13 cellular contexts compared by ENCODE assay signal in genomic region chr19:5354403-5354802, GRCh38. TPM values are rescaled to one million over a fixed set of nuclear protein-coding genes. Genes with fewer than 3 reads are reported as not detected.
DNase-seq lines count a peak whose midpoint lies in the region; ATAC-seq, FAIRE-seq and TF ChIP-seq lines count a peak whose summit lies in the region.
"Had no signal": no experiment of that assay in that cellular context is flagged by ENCODE, and none has a peak within 500 bp of the region (broad histone marks: within the 10 kb centered on the region; RNA-seq: fewer than 3 reads in every experiment).

No MANE protein-coding gene starts in this region.

- H3K4me2 ChIP-seq in GM12878 (ENCODE audit: control insufficient read depth, insufficient read depth) = no peak overlapping the region
- no peak overlapping the region for H3K4me2 ChIP-seq in osteoblast (ENCODE audit: insufficient read depth, low read length)

- peak; percentile 29 to 53 (median 33); a peak in 3 of 6 replicates for TF ChIP-seq CTCF in GM12878 (IDR thresholded peaks at IDR 0.05 in 2 of 3, conservative IDR thresholded peaks at IDR 0.05 in 1 of 3; ENCODE audit: control insufficient read depth in 2 of 3, extremely low read depth in 1 of 3, insufficient read depth in 1 of 3, low read depth in 3 of 3, low read length in 3 of 3)
- TF ChIP-seq CTCF in osteoblast (IDR thresholded peaks at IDR 0.05; ENCODE audit: extremely low read depth, low read depth, low read length) = peak; percentile 21

- SMC1A ChIA-PET in GM12878 (lab: Charles Lee; ENCODE audit: uncharacterized antibody, unreplicated experiment) = interaction anchor here (0.7 to 1.8 kb wide), 2 partner anchors 33 to 306 kb away, joined by 3 to 6 read pairs; no protein-coding TSS in a partner anchor

- TF ChIP-seq EP300 in Ishikawa (IDR thresholded peaks at IDR 0.05; ENCODE audit: borderline replicate concordance) (no peak), GM12878 (IDR thresholded peaks at IDR 0.05; ENCODE audit: borderline replicate concordance in 1 of 2, control insufficient read depth in 1 of 2, low read depth in 2 of 2, low read length in 2 of 2) (no peak)

- intact Hi-C loops in GM12878 (cut with micrococcal nuclease; ENCODE audit: unreplicated experiment) = loop anchor here (1.0 kb wide), 1 partner anchor 32 kb away; no protein-coding TSS in a partner anchor

- H3K9me3 Mint-ChIP-seq in activated CD4-positive, alpha-beta T cell treated with anti-CD3 and anti-CD28 coated beads, Interleukin-2, amount 10 ng/mL, durations not matched to agents 7 days and 5 days = no peaks in the 10 kb centered on the region
- H3K9me3 Mint-ChIP-seq in effector memory CD8-positive, alpha-beta T cell = no peaks in the 10 kb centered on the region
- H3K9me3 Mint-ChIP-seq: stimulated activated naive CD8-positive, alpha-beta T cell treated with anti-CD3 and anti-CD28 coated beads, Interleukin-15, Interleukin-2, amounts not matched to agents 100 ng/mL and 50 ng/mL, for 24 hours; T-cell had no signal

- FAIRE-seq in GM12878 (lab: Jason Lieb, UNC) = no peak

- H3K4me1 Mint-ChIP-seq in activated CD4-positive, alpha-beta T cell treated with anti-CD3 and anti-CD28 coated beads, Interleukin-2, amount 10 ng/mL, durations not matched to agents 7 days and 5 days = no peaks in the 10 kb centered on the region
- no peaks in the 10 kb centered on the region for H3K4me1 Mint-ChIP-seq in effector memory CD8-positive, alpha-beta T cell (ENCODE audit: low read depth in 2 of 2)
- H3K4me1 Mint-ChIP-seq: T-cell had no signal

- no peaks in the 10 kb centered on the region for H3K4me1 ChIP-seq in GM12878 (ENCODE audit: control insufficient read depth, insufficient read depth, low read length)
- no peaks in the 10 kb centered on the region for H3K4me1 ChIP-seq in osteoblast (ENCODE audit: insufficient read depth, low read length)

- CTCF ChIA-PET in activated CD4-positive, alpha-beta T cell treated with anti-CD3 and anti-CD28 coated beads, Interleukin-2, amount 10 ng/mL, durations not matched to agents 7 days and 5 days (lab: Charles Lee) = no interaction called here
- CTCF ChIA-PET in GM12878 (lab: Yijun Ruan, JAX) = interaction anchor here (0.6 to 1.1 kb wide), 3 partner anchors 10 to 133 kb away, joined by 3 to 4 read pairs (median 3); no protein-coding TSS in a partner anchor

- DNase-seq in activated CD4-positive, alpha-beta T cell treated with anti-CD3 and anti-CD28 coated beads, Interleukin-2, amount 50 U/mL, for 48 hours = peak; percentile 23 to 40
- no peak for DNase-seq in activated CD4-positive, alpha-beta T cell treated with anti-CD3 and anti-CD28 coated beads, Interleukin-2, amount 10 ng/mL, durations not matched to agents 7 days and 5 days
- DNase-seq in GM12878 (ENCODE audit: low read depth, low spot score) (no peak), osteoblast (ENCODE audit: insufficient read length, low spot score, missing footprints) (no peak)
- DNase-seq in activated effector memory CD4-positive, alpha-beta T cell treated with Interleukin-2 at 50 U/mL for 16 hours = no peak
- no peak for DNase-seq in effector memory CD8-positive, alpha-beta T cell
- DNase-seq: activated effector memory CD4-positive, alpha-beta T cell treated with anti-CD3 and anti-CD28 coated beads, Interleukin-2, amount 50 U/mL, for 16 hours; NCI-H1105 treated with DMSO at 0.1 percent for 48 hours had no signal

- no peaks in the 10 kb centered on the region for H3K36me3 Mint-ChIP-seq in activated CD4-positive, alpha-beta T cell treated with anti-CD3 and anti-CD28 coated beads, Interleukin-2, amount 10 ng/mL, durations not matched to agents 7 days and 5 days (ENCODE audit: low read depth)
- no peaks in the 10 kb centered on the region for H3K36me3 Mint-ChIP-seq in effector memory CD8-positive, alpha-beta T cell (ENCODE audit: insufficient read depth)
- H3K36me3 Mint-ChIP-seq: T-cell had no signal

- no TSS peak for BruUV-seq in GM12878 (replicated peaks; lab: Mats Ljungman, UMichigan)

- no peak overlapping the region for H3K4me3 Mint-ChIP-seq in activated CD4-positive, alpha-beta T cell treated with anti-CD3 and anti-CD28 coated beads, Interleukin-2, amount 10 ng/mL, durations not matched to agents 7 days and 5 days
- no peak overlapping the region for H3K4me3 Mint-ChIP-seq in effector memory CD8-positive, alpha-beta T cell
- H3K4me3 Mint-ChIP-seq: stimulated activated naive CD8-positive, alpha-beta T cell treated with anti-CD3 and anti-CD28 coated beads, Interleukin-15, Interleukin-2, amounts not matched to agents 100 ng/mL and 50 ng/mL, for 24 hours; T-cell had no signal

- ATAC-seq in GM12878 (peak; percentile 80), HG02759 (IDR thresholded peaks at IDR 0.05; ENCODE audit: unreplicated experiment) (no peak)
- no peak for ATAC-seq in effector memory CD8-positive, alpha-beta T cell (replicated peaks)
- ATAC-seq: sciatic nerve, T-cell had no signal

- H3K36me3 ChIP-seq in GM12878 (ENCODE audit: control insufficient read depth in 2 of 2, insufficient read depth in 2 of 2, low read length in 1 of 2) = no peaks in the 10 kb centered on the region
- H3K36me3 ChIP-seq in osteoblast (ENCODE audit: insufficient read depth, low read length) = no peaks in the 10 kb centered on the region

- H3K27me3 ChIP-seq in GM12878 (replicated peaks in 1 of 2; ENCODE audit: control insufficient read depth in 2 of 2, insufficient read depth in 2 of 2, low read length in 1 of 2) = no peaks in the 10 kb centered on the region
- H3K27me3 ChIP-seq in osteoblast (ENCODE audit: insufficient read depth, low read length) = peaks cover 9% of the 10 kb centered on the region

- H3K9me3 ChIP-seq in GM12878 (replicated peaks; ENCODE audit: control insufficient read depth, insufficient read depth, low read length) (no peaks in the 10 kb centered on the region), osteoblast (ENCODE audit: low read depth, low read length) (no peaks in the 10 kb centered on the region)

- H2AFZ ChIP-seq in GM12878 (ENCODE audit: control insufficient read depth, low read depth, low read length) (no peak overlapping the region), osteoblast (ENCODE audit: low read length) (no peak overlapping the region)

- POLR2A ChIA-PET in activated CD4-positive, alpha-beta T cell treated with anti-CD3 and anti-CD28 coated beads, Interleukin-2, amount 10 ng/mL, durations not matched to agents 7 days and 5 days (lab: Charles Lee) = no interaction called here
- POLR2A ChIA-PET in GM12878 (lab: Charles Lee) = no interaction called here

- 49% methylated on average over 4 of the region's 4 CpGs for WGBS in GM12878 (ENCODE audit: insufficient coverage, insufficient replicate concordance, low lambda C conversion rate, missing lambda C conversion rate)

- RAD21 ChIA-PET in GM12878 (lab: Charles Lee; ENCODE audit: unreplicated experiment) = interaction anchor here (1.6 kb wide), 1 partner anchor 32 kb away, joined by 3 read pairs; no protein-coding TSS in a partner anchor

- H3K27me3 Mint-ChIP-seq in activated CD4-positive, alpha-beta T cell treated with anti-CD3 and anti-CD28 coated beads, Interleukin-2, amount 10 ng/mL, durations not matched to agents 7 days and 5 days = peaks cover 6% of the 10 kb centered on the region
- peaks cover 47 to 81% of the 10 kb centered on the region in 2 donors for H3K27me3 Mint-ChIP-seq in effector memory CD8-positive, alpha-beta T cell

- TF ChIP-seq POLR2A in GM12878 (IDR thresholded peaks at IDR 0.05; ENCODE audit: low read depth, low read length) = no peak

- no peak overlapping the region for H3K27ac Mint-ChIP-seq in activated CD4-positive, alpha-beta T cell treated with anti-CD3 and anti-CD28 coated beads, Interleukin-2, amount 10 ng/mL, durations not matched to agents 7 days and 5 days
- no peak overlapping the region for H3K27ac Mint-ChIP-seq in effector memory CD8-positive, alpha-beta T cell
- H3K27ac Mint-ChIP-seq: stimulated activated naive CD8-positive, alpha-beta T cell treated with anti-CD3 and anti-CD28 coated beads, Interleukin-15, Interleukin-2, amounts not matched to agents 100 ng/mL and 50 ng/mL, for 24 hours had no signal

- TF ChIP-seq RAD21 in Ishikawa (IDR thresholded peaks at IDR 0.05; ENCODE audit: low read depth) = peak; percentile 17; the same call in 1 of the 2 replicates
- TF ChIP-seq RAD21 in GM12878 (IDR thresholded peaks at IDR 0.05; ENCODE audit: insufficient read depth, low read depth, low read length) = 0 out of 2 replicates have a peak, but pooled peaks have one; percentile 31

- H4K20me1 ChIP-seq in GM12878 (ENCODE audit: control insufficient read depth, insufficient read depth) = no peaks in the 10 kb centered on the region
- H4K20me1 ChIP-seq in osteoblast (ENCODE audit: insufficient read depth, low read length) = no peaks in the 10 kb centered on the region

- H3K4me3 ChIP-seq in GM12878 (no peak overlapping the region), osteoblast (ENCODE audit: insufficient read depth, low read length) (no peak overlapping the region)

- H3K79me2 ChIP-seq in GM12878 (ENCODE audit: control insufficient read depth, insufficient read depth, low read length) = no peaks in the 10 kb centered on the region
- no peaks in the 10 kb centered on the region for H3K79me2 ChIP-seq in osteoblast (ENCODE audit: insufficient read depth, low read length)

- no peak overlapping the region for H3K9ac ChIP-seq in GM12878 (ENCODE audit: control insufficient read depth, insufficient read depth, low read length)

- in situ Hi-C loops in GM12878 (cut with MboI) = no loop called here

- H3K27ac ChIP-seq in GM12878 (ENCODE audit: control insufficient read depth, insufficient read depth) (no peak overlapping the region), osteoblast (ENCODE audit: low read depth, low read length) (no peak overlapping the region)

RNA-seq across cellular contexts. Expression of gene PTPRS, which starts 13.8 kb away (rescaled TPM):
- total RNA-seq in activated CD4-positive, alpha-beta T cell treated with anti-CD3 and anti-CD28 coated beads, Interleukin-2, amount 10 ng/mL, durations not matched to agents 7 days and 5 days = under 1 TPM; 0.02 to 0.08 TPM
- 98.4 and 119 TPM in 2 replicates for total RNA-seq in GM12878 (2013; cell fraction: nucleolus; rRNA removed)
- 1.1 and 1.2 TPM in 2 replicates for total RNA-seq in GM12878 (2014; rRNA removed)
- total RNA-seq in GM12878 (2014; rRNA removed; fragmentation: Illumina TruSeq; extraction: Trizol) = 0.64 and 0.85 TPM in 2 replicates
- 3.4 and 3.5 TPM in 2 replicates for total RNA-seq in GM12878 (2021)
- 2.1 TPM for polyA plus RNA-seq in GM12878 (2011; ENCODE audit: low read depth)
- polyA plus RNA-seq in GM12878 (2011; rRNA removed) = 16.0 and 32.1 TPM in 2 replicates
- 35.9 and 45.1 TPM in 2 replicates for polyA plus RNA-seq in GM12878 (2011; cell fraction: cytosol; rRNA removed)
- 194 and 236 TPM in 2 replicates for polyA plus RNA-seq in GM12878 (2011; cell fraction: nucleus; rRNA removed)
- 3.4 and 4.4 TPM in 2 replicates for polyA plus RNA-seq in GM12878 (2012)
- 0.14 and 0.57 TPM in 2 replicates for polyA plus RNA-seq in GM12878 (2014; fragmentation: Illumina TruSeq; extraction: Trizol)
- under 1 TPM; 0.09 to 0.23 TPM for polyA plus RNA-seq in GM12878 (2014; fragmentation: Nextera tagmentation; extraction: Ambion mirVana)
- polyA plus RNA-seq in GM12878 (2014; rRNA removed) = 1.2 and 1.6 TPM in 2 replicates
- polyA plus RNA-seq in GM12878 (2016; fragmentation: Nextera tagmentation; extraction: Ambion mirVana) = under 1 TPM; 0.13 to 0.57 TPM
- 71.4 and 114 TPM in 2 replicates for polyA minus RNA-seq in GM12878 (2011; rRNA and poly(A)+ RNA removed)
- 59.1 and 59.7 TPM in 2 replicates for polyA minus RNA-seq in GM12878 (2011; cell fraction: cytosol; rRNA and poly(A)+ RNA removed)
- 41.0 and 72.5 TPM in 2 replicates for polyA minus RNA-seq in GM12878 (2011; cell fraction: nucleus; rRNA and poly(A)+ RNA removed)
- 218 and 227 TPM in 2 replicates for total RNA-seq in osteoblast

Comparison
In these comparisons a context has a peak if more than half of its experiments do, and no peak if none do; other contexts are left out.
1. DNase-seq: peak in activated CD4-positive, alpha-beta T cell treated with anti-CD3 and anti-CD28 coated beads, Interleukin-2, amount 50 U/mL, for 48 hours (2 of 2); none in activated CD4-positive, alpha-beta T cell treated with anti-CD3 and anti-CD28 coated beads, Interleukin-2, amount 10 ng/mL, durations not matched to agents 7 days and 5 days (single experiment), GM12878 (single experiment), osteoblast (single experiment), activated effector memory CD4-positive, alpha-beta T cell treated with Interleukin-2 at 50 U/mL for 16 hours (single experiment) and effector memory CD8-positive, alpha-beta T cell (0 of 3).